ENCODE assay signal across 1 cellular context in genomic region chr1:174680101-174680500, GRCh38.
TF ChIP-seq lines count a peak whose summit lies in the region.

No MANE protein-coding gene starts in this region.

TF ChIP-seq in K562, 482 proteins besides CTCF, POLR2A, EP300 and RAD21 (continued from another document):
- TF ChIP-seq JUND (IDR thresholded peaks at IDR 0.05; ENCODE audit: borderline replicate concordance, low read depth, low read length) (no peak), JUND (tag; IDR thresholded peaks at IDR 0.05; ENCODE audit: borderline replicate concordance, low read depth, low read length) (no peak), PCBP2 (IDR thresholded peaks at IDR 0.05; ENCODE audit: low read depth, low read length, poor library complexity, severe bottlenecking) (no peak), RFX1 (IDR thresholded peaks at IDR 0.05) (no peak), HNRNPK (IDR thresholded peaks at IDR 0.05; ENCODE audit: low read depth, low read length, poor library complexity, severe bottlenecking) (no peak), NONO (IDR thresholded peaks at IDR 0.05; ENCODE audit: low read depth in 2 of 2, low read length in 1 of 2) (no peak), KLF1 (tag; IDR thresholded peaks at IDR 0.05) (no peak), EZH2 (IDR thresholded peaks at IDR 0.05; ENCODE audit: borderline replicate concordance, low read depth, low read length) (no peak)
TF ChIP-seq in K562: peak in this region for 3.
